In the genomic region with DNA sequence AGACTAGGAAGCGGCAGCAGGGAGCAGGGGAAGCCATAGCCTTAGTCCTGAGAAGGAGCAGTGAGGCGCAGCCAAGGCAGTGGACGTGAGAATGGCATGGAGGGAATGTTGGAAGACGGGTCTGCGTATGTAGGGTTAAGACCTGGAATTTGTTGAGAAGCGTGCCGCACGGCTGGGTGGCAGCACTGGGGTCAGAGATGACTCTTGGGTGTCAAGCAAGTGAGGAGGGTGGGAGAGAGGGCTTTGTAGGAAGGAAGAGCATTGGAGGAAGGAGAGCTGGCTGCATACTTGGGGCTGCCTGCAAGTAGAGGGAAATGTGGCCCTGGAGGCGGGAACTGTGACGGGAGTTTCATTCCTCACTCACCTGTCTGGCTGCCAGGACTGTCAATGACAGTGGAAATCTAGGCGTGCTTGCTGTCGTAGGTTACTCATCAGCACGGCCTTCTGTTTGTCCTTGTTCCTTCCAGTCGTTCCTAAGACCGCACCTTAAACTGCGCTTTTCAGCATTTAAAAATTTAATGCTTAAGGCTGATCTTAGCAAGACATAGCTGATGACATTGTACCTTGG, we compare ENCODE assay signal across 29 cellular contexts.
DNase-seq lines count a peak whose midpoint lies in the region; ATAC-seq, FAIRE-seq and TF ChIP-seq lines count a peak whose summit lies in the region.
"Had no signal": no experiment of that assay in that cellular context is flagged by ENCODE, and none has a peak within 500 bp of the region (broad histone marks: within the 10 kb centered on the region; RNA-seq: fewer than 3 reads in every experiment).

No MANE protein-coding gene starts in this region.

- RAD21 ChIA-PET in HCT116 (lab: Charles Lee; ENCODE audit: low non-redundant PET in 1 of 2, low total read pairs in 2 of 2, uncharacterized antibody in 2 of 2, unreplicated experiment in 2 of 2): no interaction called here

- no peak overlapping the region for H2BK5ac ChIP-seq in trophoblast cell (ENCODE audit: low read depth, low read length, poor library complexity)

- intact Hi-C loops in HCT116 (cut with micrococcal nuclease): no loop called here

- no peak overlapping the region for H2BK120ac ChIP-seq in trophoblast cell (ENCODE audit: insufficient read depth, low read length, poor library complexity)

- H3K27me3 ChIP-seq in HCT116 (ENCODE audit: insufficient read depth, low read length) (no peaks in the 10 kb centered on the region), keratinocyte (ENCODE audit: control insufficient read depth, extremely low read depth, insufficient read depth, low read length) (no peaks in the 10 kb centered on the region), trophoblast cell (ENCODE audit: insufficient read depth, low read length) (no peaks in the 10 kb centered on the region)
- H3K27me3 ChIP-seq: heart right ventricle had no signal

- H3K27ac Mint-ChIP-seq in chondrocyte (ENCODE audit: unreplicated experiment): peak overlapping the region; percentile 27
- no peak overlapping the region for H3K27ac Mint-ChIP-seq in activated T-helper 17 cell treated with anti-CD3 and anti-CD28 coated beads, Interleukin-2, amount 50 U/mL, for 72 hours
- H3K27ac Mint-ChIP-seq: activated CD8-positive, alpha-beta T cell treated with anti-CD3 and anti-CD28 coated beads, Interleukin-2, amount 10 ng/mL, durations not matched to agents 7 days and 5 days; activated naive CD4-positive, alpha-beta T cell treated with anti-CD3 and anti-CD28 coated beads for 36 hours; immature natural killer cell had no signal

- H3K79me2 ChIP-seq in HCT116 (ENCODE audit: insufficient read depth, low read length) (no peaks in the 10 kb centered on the region), keratinocyte (ENCODE audit: control insufficient read depth, insufficient read depth, low read length) (peaks cover 66% of the 10 kb centered on the region), trophoblast cell (ENCODE audit: control insufficient read depth, insufficient read depth, low read length, poor library complexity) (no peaks in the 10 kb centered on the region)
- H3K79me2 ChIP-seq: parathyroid adenoma had no signal

- no peaks in the 10 kb centered on the region for H3K79me1 ChIP-seq in trophoblast cell (ENCODE audit: low read length)

- no peaks in the 10 kb centered on the region for H3K9me3 ChIP-seq in HCT116 (ENCODE audit: control insufficient read depth in 1 of 2, insufficient read depth in 1 of 2, low read depth in 1 of 2, low read length in 2 of 2)
- no peaks in the 10 kb centered on the region for H3K9me3 ChIP-seq in keratinocyte (ENCODE audit: control insufficient read depth, low read depth, low read length)
- peaks cover 2% of the 10 kb centered on the region for H3K9me3 ChIP-seq in trophoblast cell (ENCODE audit: insufficient read depth, low read depth, low read length)
- H3K9me3 ChIP-seq: heart right ventricle had no signal

- TF ChIP-seq RAD21 in HCT116 (IDR thresholded peaks at IDR 0.05; ENCODE audit: low read depth): no peak

- no peak overlapping the region for H4K91ac ChIP-seq in trophoblast cell (ENCODE audit: low read depth, low read length)

- POLR2A ChIA-PET in HCT116 (lab: Charles Lee): no interaction called here

- H3K23ac ChIP-seq in trophoblast cell (ENCODE audit: low read length): no peak overlapping the region

- H3K9ac ChIP-seq in HCT116 (ENCODE audit: low read length): no peak overlapping the region
- peak overlapping the region; percentile 48 for H3K9ac ChIP-seq in keratinocyte (ENCODE audit: control insufficient read depth, extremely low read depth, insufficient read depth, low read length)
- no peak overlapping the region for H3K9ac ChIP-seq in trophoblast cell (ENCODE audit: low read length)
- H3K9ac ChIP-seq: parathyroid adenoma had no signal

- peaks cover 11 to 34% of the 10 kb centered on the region in 2 experiments; a peak in 3 of 4 replicates for H3K4me1 ChIP-seq in HCT116 (ENCODE audit: control insufficient read depth in 1 of 2, insufficient read depth in 2 of 2, low read length in 2 of 2)
- H3K4me1 ChIP-seq in keratinocyte (ENCODE audit: control insufficient read depth, extremely low read depth, insufficient read depth, low read length): peaks cover 60% of the 10 kb centered on the region
- H3K4me1 ChIP-seq in trophoblast cell (ENCODE audit: control insufficient read depth in 1 of 2, insufficient read depth in 2 of 2, low read length in 2 of 2): peaks cover 9% of the 10 kb centered on the region in 2 experiments
- H3K4me1 ChIP-seq: parathyroid adenoma had no signal

- H3K27me3 Mint-ChIP-seq in chondrocyte (ENCODE audit: low read depth): no peaks in the 10 kb centered on the region
- peaks cover 8% of the 10 kb centered on the region for H3K27me3 Mint-ChIP-seq in activated T-helper 17 cell treated with anti-CD3 and anti-CD28 coated beads, Interleukin-2, amount 50 U/mL, for 72 hours
- H3K27me3 Mint-ChIP-seq: naive B cell had no signal

- no peak overlapping the region for H4K12ac ChIP-seq in trophoblast cell (ENCODE audit: low read depth, low read length)

- H3K4ac ChIP-seq in trophoblast cell (ENCODE audit: low read depth, low read length): no peak overlapping the region

- H3K27ac ChIP-seq in HCT116 (ENCODE audit: low read depth, low read length): no peak overlapping the region
- H3K27ac ChIP-seq in keratinocyte (ENCODE audit: control insufficient read depth, insufficient read depth, low read length): peak overlapping the region; percentile 73
- H3K27ac ChIP-seq in trophoblast cell (ENCODE audit: low read depth, low read length): peak overlapping the region; percentile 29
- H3K27ac ChIP-seq: heart right ventricle, parathyroid adenoma, SK-N-MC had no signal

- peaks cover 5% of the 10 kb centered on the region for H3K9me1 ChIP-seq in keratinocyte (ENCODE audit: control insufficient read depth, extremely low read depth, insufficient read depth, low read length)

- dilution Hi-C loops in keratinocyte (cut with MboI; ENCODE audit: extremely low pct_ligation_motif_present, low sequenced_read_pairs): no loop called here

- no peak overlapping the region for H3K18ac ChIP-seq in trophoblast cell (ENCODE audit: low read length)

- H4K8ac ChIP-seq in trophoblast cell (ENCODE audit: low read depth, low read length): no peak overlapping the region

- H3K4me2 ChIP-seq in HCT116 (ENCODE audit: low read length) (peak overlapping the region; percentile 46), keratinocyte (ENCODE audit: control insufficient read depth, extremely low read depth, insufficient read depth, low read depth, low read length) (peak overlapping the region; percentile 30), trophoblast cell (ENCODE audit: low read length) (peak overlapping the region; percentile 14)

- no peak for TF ChIP-seq POLR2A in HCT116 (IDR thresholded peaks at IDR 0.05; ENCODE audit: borderline replicate concordance, extremely low read depth, insufficient read depth, insufficient read length)

- H3K4me1 Mint-ChIP-seq in chondrocyte (ENCODE audit: low read depth): peaks cover 42% of the 10 kb centered on the region
- H3K4me1 Mint-ChIP-seq in activated T-helper 17 cell treated with anti-CD3 and anti-CD28 coated beads, Interleukin-2, amount 50 U/mL, for 72 hours: no peaks in the 10 kb centered on the region
- H3K4me1 Mint-ChIP-seq: immature natural killer cell had no signal

- H2AFZ ChIP-seq in HCT116 (ENCODE audit: low read depth, low read length, poor library complexity, severe bottlenecking) (no peak overlapping the region), keratinocyte (ENCODE audit: control insufficient read depth, low read length) (no peak overlapping the region), trophoblast cell (ENCODE audit: insufficient read depth, low read length, poor library complexity) (no peak overlapping the region)
- H2AFZ ChIP-seq: parathyroid adenoma had no signal

- no peak overlapping the region for H2BK12ac ChIP-seq in trophoblast cell (ENCODE audit: low read length)

- no peaks in the 10 kb centered on the region for H4K20me1 ChIP-seq in HCT116 (ENCODE audit: insufficient read depth)
- H4K20me1 ChIP-seq in keratinocyte (ENCODE audit: control insufficient read depth, extremely low read depth, insufficient read depth, low read length): no peaks in the 10 kb centered on the region

- peak; percentile 65 for ATAC-seq in HCT116
- ATAC-seq in HG03108 (IDR thresholded peaks at IDR 0.05; ENCODE audit: unreplicated experiment): no peak
- no peak for ATAC-seq in activated T-helper 17 cell treated with anti-CD3 and anti-CD28 coated beads, Interleukin-2, amount 50 U/mL, for 72 hours (replicated peaks)
- ATAC-seq: activated CD8-positive, alpha-beta T cell treated with anti-CD3 and anti-CD28 coated beads, Interleukin-2, amount 10 ng/mL, durations not matched to agents 7 days and 5 days; heart right ventricle; K562 had no signal

- H3K36me3 ChIP-seq in HCT116 (ENCODE audit: control insufficient read depth in 1 of 2, insufficient read depth in 2 of 2, low read length in 2 of 2) (no peaks in the 10 kb centered on the region), keratinocyte (ENCODE audit: control insufficient read depth in 2 of 2, extremely low read depth in 1 of 2, insufficient read depth in 2 of 2, low read length in 2 of 2) (peaks cover 4 to 32% of the 10 kb centered on the region in 2 experiments), trophoblast cell (ENCODE audit: control insufficient read depth in 1 of 2, insufficient read depth in 2 of 2, low read length in 2 of 2) (peaks cover 10 to 13% of the 10 kb centered on the region in 2 experiments)

- no peak overlapping the region for H3K4me3 ChIP-seq in HCT116 (replicated peaks in 1 of 2; ENCODE audit: low read depth in 1 of 2, low read length in 2 of 2)
- H3K4me3 ChIP-seq in keratinocyte (ENCODE audit: control insufficient read depth in 2 of 3, extremely low read depth in 1 of 3, insufficient read depth in 2 of 3, low read depth in 1 of 3, low read length in 3 of 3): no peak overlapping the region
- H3K4me3 ChIP-seq in trophoblast cell (ENCODE audit: low read depth, low read length): no peak overlapping the region
- H3K4me3 ChIP-seq: heart right ventricle, K562, lung, SK-N-MC had no signal

- no peaks in the 10 kb centered on the region for H3K9me2 ChIP-seq in HCT116 (ENCODE audit: insufficient read depth)

- no peak for DNase-seq in HCT116 (ENCODE audit: low read depth, low spot score)
- DNase-seq in chondrocyte (ENCODE audit: low spot score): no peak
- DNase-seq in keratinocyte (ENCODE audit: low read depth, low spot score): peak; percentile 83
- DNase-seq in trophoblast cell: peak; percentile 90 to 94
- DNase-seq in NCI-H2029 (lab: John Stamatoyannopoulos, UW): no peak
- DNase-seq in activated CD4-positive, alpha-beta T cell treated with anti-CD3 and anti-CD28 coated beads, Interleukin-2, amount 50 U/mL, for 1 hour: no peak
- DNase-seq: activated CD8-positive, alpha-beta T cell treated with anti-CD3 and anti-CD28 coated beads, Interleukin-2, amount 10 ng/mL, durations not matched to agents 7 days and 5 days; activated naive CD4-positive, alpha-beta T cell treated with anti-CD3 and anti-CD28 coated beads for 36 hours; activated T-cell treated with anti-CD3 and anti-CD28 coated beads, Interleukin-2, amount 50 U/mL, for 1 hour; anterior cingulate cortex; C1 segment of cervical spinal cord; cerebellar nuclear complex; effector memory CD4-positive, alpha-beta T cell; heart right ventricle; immature natural killer cell; naive B cell; NCI-H2081 treated with DMSO at 0.1 percent for 48 hours; NCI-H446 treated with DMSO at 0.1 percent for 48 hours; NK-92 treated with Interleukin-12 subunit alpha and Interleukin-12 subunit beta, amount 100 ng/mL, for 24 hours; stimulated activated CD4-positive, alpha-beta T cell treated with anti-CD3 and anti-CD28 coated beads, Interleukin-1b, Interleukin-23, amount 100 ng/mL, for 48 hours; stimulated activated naive CD4-positive, alpha-beta T cell treated with Interleukin-2 at 50 U/mL for 16 hours; T-helper 2 cell had no signal

- H3K36me3 Mint-ChIP-seq in chondrocyte (ENCODE audit: low read depth): peaks cover 2% of the 10 kb centered on the region
- H3K36me3 Mint-ChIP-seq in activated T-helper 17 cell treated with anti-CD3 and anti-CD28 coated beads, Interleukin-2, amount 50 U/mL, for 72 hours (ENCODE audit: low read depth): no peaks in the 10 kb centered on the region
- H3K36me3 Mint-ChIP-seq: immature natural killer cell, naive B cell had no signal

- no peak overlapping the region for H3K14ac ChIP-seq in trophoblast cell (ENCODE audit: low read length)

- no TSS peak for BruUV-seq in HCT116 (replicated peaks; lab: Mats Ljungman, UMichigan)

- no peaks in the 10 kb centered on the region for H3K9me3 Mint-ChIP-seq in chondrocyte (ENCODE audit: low read depth)
- H3K9me3 Mint-ChIP-seq in activated T-helper 17 cell treated with anti-CD3 and anti-CD28 coated beads, Interleukin-2, amount 50 U/mL, for 72 hours: no peaks in the 10 kb centered on the region
- H3K9me3 Mint-ChIP-seq: activated naive CD4-positive, alpha-beta T cell treated with anti-CD3 and anti-CD28 coated beads for 36 hours; immature natural killer cell; naive B cell had no signal

- WGBS in trophoblast cell (ENCODE audit: extremely low coverage, insufficient coverage, insufficient read length): no CpG with 5 or more reads among the region's 16 CpGs

- H3K4me3 Mint-ChIP-seq in chondrocyte (ENCODE audit: unreplicated experiment): no peak overlapping the region
- no peak overlapping the region for H3K4me3 Mint-ChIP-seq in activated T-helper 17 cell treated with anti-CD3 and anti-CD28 coated beads, Interleukin-2, amount 50 U/mL, for 72 hours
- H3K4me3 Mint-ChIP-seq: activated CD8-positive, alpha-beta T cell treated with anti-CD3 and anti-CD28 coated beads, Interleukin-2, amount 10 ng/mL, durations not matched to agents 7 days and 5 days; activated naive CD4-positive, alpha-beta T cell treated with anti-CD3 and anti-CD28 coated beads for 36 hours; immature natural killer cell; naive B cell had no signal

- no peak for TF ChIP-seq CTCF in HCT116 (IDR thresholded peaks at IDR 0.05 in 2 of 3, conservative IDR thresholded peaks at IDR 0.05 in 1 of 3; ENCODE audit: borderline replicate concordance in 1 of 3, insufficient read depth in 1 of 3, low read depth in 2 of 3, low read length in 2 of 3)
- no peak for TF ChIP-seq CTCF in chondrocyte (IDR thresholded peaks at IDR 0.05)
- TF ChIP-seq CTCF in keratinocyte (optimal IDR thresholded peaks at IDR 0.05 in 1 of 3, IDR thresholded peaks at IDR 0.05 in 1 of 3, conservative IDR thresholded peaks at IDR 0.05 in 1 of 3; ENCODE audit: extremely low read depth in 1 of 3, insufficient read depth in 2 of 3, low read length in 3 of 3): no peak

- FAIRE-seq in keratinocyte (lab: Jason Lieb, UNC): peak; percentile 89
- FAIRE-seq: G401.6, K562 had no signal

- H2AK5ac ChIP-seq in trophoblast cell (ENCODE audit: low read length): no peak overlapping the region

- CTCF ChIA-PET in HCT116 (lab: Charles Lee): no interaction called here

Comparison
In these comparisons a context has a peak if more than half of its experiments do, and no peak if none do; other contexts are left out.
1. DNase-seq: peak in keratinocyte (single experiment) and trophoblast cell (2 of 2); none in HCT116 (single experiment), chondrocyte (single experiment), NCI-H2029 (single experiment) and activated CD4-positive, alpha-beta T cell treated with anti-CD3 and anti-CD28 coated beads, Interleukin-2, amount 50 U/mL, for 1 hour (single experiment).
2. Peak in every context shown above with its lines, with median percentiles within 50 percentile points of each other: H3K4me2 ChIP-seq.